In genomic region chr4:157075401-157075800, GRCh38 we compare ENCODE assay signal across 1 cellular context.
TF ChIP-seq lines count a peak whose summit lies in the region.

No MANE protein-coding gene starts in this region.

TF ChIP-seq in GM23338, 12 proteins besides CTCF, POLR2A, EP300 and RAD21 (continued from another document):
- TF ChIP-seq, protein P1, sequence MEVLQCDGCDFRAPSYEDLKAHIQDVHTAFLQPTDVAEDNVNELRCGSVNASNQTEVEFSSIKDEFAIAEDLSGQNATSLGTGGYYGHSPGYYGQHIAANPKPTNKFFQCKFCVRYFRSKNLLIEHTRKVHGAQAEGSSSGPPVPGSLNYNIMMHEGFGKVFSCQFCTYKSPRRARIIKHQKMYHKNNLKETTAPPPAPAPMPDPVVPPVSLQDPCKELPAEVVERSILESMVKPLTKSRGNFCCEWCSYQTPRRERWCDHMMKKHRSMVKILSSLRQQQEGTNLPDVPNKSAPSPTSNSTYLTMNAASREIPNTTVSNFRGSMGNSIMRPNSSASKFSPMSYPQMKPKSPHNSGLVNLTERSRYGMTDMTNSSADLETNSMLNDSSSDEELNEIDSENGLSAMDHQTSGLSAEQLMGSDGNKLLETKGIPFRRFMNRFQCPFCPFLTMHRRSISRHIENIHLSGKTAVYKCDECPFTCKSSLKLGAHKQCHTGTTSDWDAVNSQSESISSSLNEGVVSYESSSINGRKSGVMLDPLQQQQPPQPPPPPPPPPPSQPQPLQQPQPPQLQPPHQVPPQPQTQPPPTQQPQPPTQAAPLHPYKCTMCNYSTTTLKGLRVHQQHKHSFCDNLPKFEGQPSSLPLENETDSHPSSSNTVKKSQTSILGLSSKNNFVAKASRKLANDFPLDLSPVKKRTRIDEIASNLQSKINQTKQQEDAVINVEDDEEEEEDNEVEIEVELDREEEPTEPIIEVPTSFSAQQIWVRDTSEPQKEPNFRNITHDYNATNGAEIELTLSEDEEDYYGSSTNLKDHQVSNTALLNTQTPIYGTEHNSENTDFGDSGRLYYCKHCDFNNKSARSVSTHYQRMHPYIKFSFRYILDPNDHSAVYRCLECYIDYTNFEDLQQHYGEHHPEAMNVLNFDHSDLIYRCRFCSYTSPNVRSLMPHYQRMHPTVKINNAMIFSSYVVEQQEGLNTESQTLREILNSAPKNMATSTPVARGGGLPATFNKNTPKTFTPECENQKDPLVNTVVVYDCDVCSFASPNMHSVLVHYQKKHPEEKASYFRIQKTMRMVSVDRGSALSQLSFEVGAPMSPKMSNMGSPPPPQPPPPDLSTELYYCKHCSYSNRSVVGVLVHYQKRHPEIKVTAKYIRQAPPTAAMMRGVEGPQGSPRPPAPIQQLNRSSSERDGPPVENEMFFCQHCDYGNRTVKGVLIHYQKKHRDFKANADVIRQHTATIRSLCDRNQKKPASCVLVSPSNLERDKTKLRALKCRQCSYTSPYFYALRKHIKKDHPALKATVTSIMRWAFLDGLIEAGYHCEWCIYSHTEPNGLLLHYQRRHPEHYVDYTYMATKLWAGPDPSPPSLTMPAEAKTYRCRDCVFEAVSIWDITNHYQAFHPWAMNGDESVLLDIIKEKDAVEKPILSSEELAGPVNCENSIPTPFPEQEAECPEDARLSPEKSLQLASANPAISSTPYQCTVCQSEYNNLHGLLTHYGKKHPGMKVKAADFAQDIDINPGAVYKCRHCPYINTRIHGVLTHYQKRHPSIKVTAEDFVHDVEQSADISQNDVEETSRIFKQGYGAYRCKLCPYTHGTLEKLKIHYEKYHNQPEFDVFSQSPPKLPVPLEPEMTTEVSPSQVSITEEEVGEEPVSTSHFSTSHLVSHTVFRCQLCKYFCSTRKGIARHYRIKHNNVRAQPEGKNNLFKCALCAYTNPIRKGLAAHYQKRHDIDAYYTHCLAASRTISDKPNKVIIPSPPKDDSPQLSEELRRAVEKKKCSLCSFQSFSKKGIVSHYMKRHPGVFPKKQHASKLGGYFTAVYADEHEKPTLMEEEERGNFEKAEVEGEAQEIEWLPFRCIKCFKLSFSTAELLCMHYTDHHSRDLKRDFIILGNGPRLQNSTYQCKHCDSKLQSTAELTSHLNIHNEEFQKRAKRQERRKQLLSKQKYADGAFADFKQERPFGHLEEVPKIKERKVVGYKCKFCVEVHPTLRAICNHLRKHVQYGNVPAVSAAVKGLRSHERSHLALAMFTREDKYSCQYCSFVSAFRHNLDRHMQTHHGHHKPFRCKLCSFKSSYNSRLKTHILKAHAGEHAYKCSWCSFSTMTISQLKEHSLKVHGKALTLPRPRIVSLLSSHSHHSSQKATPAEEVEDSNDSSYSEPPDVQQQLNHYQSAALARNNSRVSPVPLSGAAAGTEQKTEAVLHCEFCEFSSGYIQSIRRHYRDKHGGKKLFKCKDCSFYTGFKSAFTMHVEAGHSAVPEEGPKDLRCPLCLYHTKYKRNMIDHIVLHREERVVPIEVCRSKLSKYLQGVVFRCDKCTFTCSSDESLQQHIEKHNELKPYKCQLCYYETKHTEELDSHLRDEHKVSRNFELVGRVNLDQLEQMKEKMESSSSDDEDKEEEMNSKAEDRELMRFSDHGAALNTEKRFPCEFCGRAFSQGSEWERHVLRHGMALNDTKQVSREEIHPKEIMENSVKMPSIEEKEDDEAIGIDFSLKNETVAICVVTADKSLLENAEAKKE (CRISPR knock-in tag; IDR thresholded peaks at IDR 0.05): no peak
- TF ChIP-seq CREB1 (CRISPR knock-in tag; IDR thresholded peaks at IDR 0.05; ENCODE audit: low read depth) (no peak), STAT1 (IDR thresholded peaks at IDR 0.05; ENCODE audit: unreplicated experiment) (no peak)
